ENCODE assay signal across 8 cellular contexts in genomic region chr22:35257321-35258143, GRCh38. TPM values are rescaled to one million over a fixed set of nuclear protein-coding genes. Genes with fewer than 3 reads are reported as not detected.
DNase-seq lines count a peak whose midpoint lies in the region; ATAC-seq and TF ChIP-seq lines count a peak whose summit lies in the region.

HMGXB4 (plus strand) TSS chr22:35257493; CDS start chr22:35262391, 4,898 bp downstream.

- H3K27me3 ChIP-seq in suprapubic skin: no peaks in the 10 kb centered on the region

- CTCF ChIA-PET in GM10248 (lab: Yijun Ruan, JAX) (interaction anchor here (0.9 to 1.8 kb wide), 7 partner anchors 13 to 128 kb away, joined by 3 to 9 read pairs (median 4); no protein-coding TSS in a partner anchor), HEK293T (lab: Yijun Ruan, JAX) (interaction anchor here (0.8 kb wide), 1 partner anchor 26 kb away, joined by 3 read pairs; no protein-coding TSS in a partner anchor)

- no peaks in the 10 kb centered on the region for H3K9me3 ChIP-seq in suprapubic skin

- no peak for TF ChIP-seq EP300 in suprapubic skin (IDR thresholded peaks at IDR 0.05)

- no peaks in the 10 kb centered on the region for H3K9me3 Mint-ChIP-seq in activated naive CD4-positive, alpha-beta T cell treated with anti-CD3 and anti-CD28 coated beads, Interleukin-2, amount 50 U/mL, for 72 hours

- H3K27ac ChIP-seq in suprapubic skin: peak within 1 kb of the TSS; percentile 94

- peak within 1 kb of the TSS; percentile 92 for H3K4me3 ChIP-seq in suprapubic skin

- H3K4me1 ChIP-seq in suprapubic skin: peaks cover 13% of the 10 kb centered on the region

- DNase-seq in GM10248 (ENCODE audit: extremely low spot score): peak; percentile 94
- DNase-seq in HEK293T (ENCODE audit: extremely low spot score): peak; percentile 97
- DNase-seq in MV-4-11 (lab: John Stamatoyannopoulos, UW): peak; percentile 76
- peak; percentile 54 for DNase-seq in SKM-1 (lab: John Stamatoyannopoulos, UW; ENCODE audit: unreplicated experiment)
- peak; percentile 86 for DNase-seq in activated naive CD4-positive, alpha-beta T cell treated with anti-CD3 and anti-CD28 coated beads, Interleukin-2, amount 50 U/mL, for 72 hours (ENCODE audit: low spot score in 2 of 2)
- DNase-seq in glomerular visceral epithelial cell (ENCODE audit: extremely low spot score): peak; percentile 80
- peak; percentile 77 for DNase-seq in occipital lobe (lab: John Stamatoyannopoulos, UW)
- DNase-seq in suprapubic skin (ENCODE audit: low spot score in 2 of 2): peak; percentile 90 to 94

- H3K36me3 Mint-ChIP-seq in activated naive CD4-positive, alpha-beta T cell treated with anti-CD3 and anti-CD28 coated beads, Interleukin-2, amount 50 U/mL, for 72 hours: peaks cover 23 to 26% of the 10 kb centered on the region in 2 donors

- peak; percentile 95 to 96 for ATAC-seq in activated naive CD4-positive, alpha-beta T cell treated with anti-CD3 and anti-CD28 coated beads, Interleukin-2, amount 50 U/mL, for 72 hours

- H3K27ac Mint-ChIP-seq in activated naive CD4-positive, alpha-beta T cell treated with anti-CD3 and anti-CD28 coated beads, Interleukin-2, amount 50 U/mL, for 72 hours: peak within 1 kb of the TSS; percentile 89 to 96

- 0% methylated on average over 30 of the region's 84 CpGs for WGBS in suprapubic skin

- TF ChIP-seq CTCF in GM10248 (IDR thresholded peaks at IDR 0.05; ENCODE audit: control extremely low read depth, extremely low read depth, low read depth, missing control alignments) (no peak), suprapubic skin (IDR thresholded peaks at IDR 0.05) (no peak)

- POLR2A ChIA-PET in GM10248 (lab: Yijun Ruan, JAX): interaction anchor here (0.6 kb wide), 1 partner anchor 126 kb away, joined by 5 read pairs; no protein-coding TSS in a partner anchor
- POLR2A ChIA-PET in HEK293T (lab: Yijun Ruan, JAX): interaction anchor here (0.6 to 2.8 kb wide), 11 partner anchors 9 to 98 kb away, joined by 3 to 14 read pairs (median 4); partner anchors contain the start of gene TOM1

- H3K36me3 ChIP-seq in suprapubic skin: peaks cover 6% of the 10 kb centered on the region

- peak in 1 of 2 donors; percentile 37 for TF ChIP-seq POLR2A in suprapubic skin (IDR thresholded peaks at IDR 0.05)

TF ChIP-seq in HEK293T, 16 proteins besides CTCF, POLR2A, EP300 and RAD21:
- TF ChIP-seq FOXM1 (IDR thresholded peaks at IDR 0.05; ENCODE audit: borderline replicate concordance) (no peak), LEF1 (IDR thresholded peaks at IDR 0.05; ENCODE audit: borderline replicate concordance) (peak; percentile 39; the same call in 1 of the 2 replicates), NFRKB (IDR thresholded peaks at IDR 0.05) (peak; percentile 91), L3MBTL2 (conservative IDR thresholded peaks at IDR 0.05) (peak; percentile 83), FOXA1 (IDR thresholded peaks at IDR 0.05) (no peak)

RNA-seq across cellular contexts. Expression of gene HMGXB4, which starts in this region (rescaled TPM):
- total RNA-seq in activated naive CD4-positive, alpha-beta T cell treated with anti-CD3 and anti-CD28 coated beads, Interleukin-2, amount 50 U/mL, for 72 hours: 10 to 100 TPM; 35.4 to 36.5 TPM
- 29.0 TPM for total RNA-seq in occipital lobe
- 10 to 100 TPM; 15.0 to 39.3 (median 20.3) TPM for total RNA-seq in suprapubic skin

Comparison
In these comparisons a context has a peak if more than half of its experiments do, and no peak if none do; other contexts are left out.
1. Peak in every context shown above with its lines: DNase-seq, ATAC-seq, H3K4me3 ChIP-seq and H3K27ac ChIP-seq.